Comparison of ENCODE assay signal across 1 cellular context in the genomic region with DNA sequence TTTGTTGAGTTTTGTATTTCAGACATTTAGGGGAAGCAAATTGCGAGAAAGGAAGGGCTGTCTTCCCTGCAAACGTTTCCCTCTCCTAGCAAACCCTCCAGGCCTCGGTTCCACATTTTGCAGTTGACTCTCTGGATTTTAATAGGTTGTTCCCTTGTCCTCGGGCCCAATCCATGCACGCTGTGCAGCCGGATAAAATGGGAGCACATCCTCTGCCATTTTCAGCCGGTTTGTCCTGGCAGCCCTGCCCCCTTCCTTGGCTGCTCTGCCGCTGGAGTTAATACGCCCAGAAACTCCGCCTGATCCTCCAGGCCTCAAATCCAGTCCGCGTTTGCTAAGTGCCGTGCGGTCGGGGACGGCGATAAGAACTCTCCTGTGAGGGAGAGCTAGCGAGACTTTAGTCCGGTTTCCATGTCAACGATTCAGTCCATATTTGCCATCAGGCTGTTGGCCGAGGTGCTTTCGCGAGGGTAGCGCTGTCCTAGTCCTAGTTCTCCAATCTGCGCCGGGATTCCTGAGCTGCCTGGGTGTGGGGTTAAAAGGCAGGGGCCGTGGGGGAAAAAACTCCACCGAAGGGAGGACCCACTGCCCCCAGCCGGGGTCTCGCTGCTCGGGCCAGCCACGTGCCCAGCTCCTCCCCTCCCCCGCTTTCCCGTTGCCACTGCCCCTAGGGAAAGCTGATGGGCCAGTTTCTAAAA.
TF ChIP-seq lines count a peak whose summit lies in the region.

No MANE protein-coding gene starts in this region.

TF ChIP-seq in A549, 52 proteins besides CTCF, POLR2A, EP300 and RAD21 (continued from another document):
- TF ChIP-seq SMC3 (IDR thresholded peaks at IDR 0.05), result 0 out of 3 replicates have a peak, but pooled peaks have one; percentile 18
- peak; percentile 52 to 80; a peak in 3 of 5 replicates for TF ChIP-seq JUN (IDR thresholded peaks at IDR 0.05)
- TF ChIP-seq, protein P1, sequence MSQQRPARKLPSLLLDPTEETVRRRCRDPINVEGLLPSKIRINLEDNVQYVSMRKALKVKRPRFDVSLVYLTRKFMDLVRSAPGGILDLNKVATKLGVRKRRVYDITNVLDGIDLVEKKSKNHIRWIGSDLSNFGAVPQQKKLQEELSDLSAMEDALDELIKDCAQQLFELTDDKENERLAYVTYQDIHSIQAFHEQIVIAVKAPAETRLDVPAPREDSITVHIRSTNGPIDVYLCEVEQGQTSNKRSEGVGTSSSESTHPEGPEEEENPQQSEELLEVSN (IDR thresholded peaks at IDR 0.05; ENCODE audit: borderline replicate concordance, low read depth), result peak; percentile 83
- TF ChIP-seq ZC3H11A (IDR thresholded peaks at IDR 0.05), result no peak
- peak; percentile 44 for TF ChIP-seq MYC (IDR thresholded peaks at IDR 0.05; ENCODE audit: borderline replicate concordance, low read length)
- no peak for TF ChIP-seq HEYL (CRISPR knock-in tag; IDR thresholded peaks at IDR 0.05)
- TF ChIP-seq, protein P2, sequence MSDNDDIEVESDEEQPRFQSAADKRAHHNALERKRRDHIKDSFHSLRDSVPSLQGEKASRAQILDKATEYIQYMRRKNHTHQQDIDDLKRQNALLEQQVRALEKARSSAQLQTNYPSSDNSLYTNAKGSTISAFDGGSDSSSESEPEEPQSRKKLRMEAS (IDR thresholded peaks at IDR 0.05), result peak; percentile 93
- TF ChIP-seq, protein P3, sequence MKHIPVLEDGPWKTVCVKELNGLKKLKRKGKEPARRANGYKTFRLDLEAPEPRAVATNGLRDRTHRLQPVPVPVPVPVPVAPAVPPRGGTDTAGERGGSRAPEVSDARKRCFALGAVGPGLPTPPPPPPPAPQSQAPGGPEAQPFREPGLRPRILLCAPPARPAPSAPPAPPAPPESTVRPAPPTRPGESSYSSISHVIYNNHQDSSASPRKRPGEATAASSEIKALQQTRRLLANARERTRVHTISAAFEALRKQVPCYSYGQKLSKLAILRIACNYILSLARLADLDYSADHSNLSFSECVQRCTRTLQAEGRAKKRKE (CRISPR knock-in tag; IDR thresholded peaks at IDR 0.05; ENCODE audit: low read depth), result 0 out of 2 replicates have a peak, but pooled peaks have one; percentile 3
TF ChIP-seq in A549: peak in this region for 10.
